8 cellular contexts compared by ENCODE assay signal in the genomic region with DNA sequence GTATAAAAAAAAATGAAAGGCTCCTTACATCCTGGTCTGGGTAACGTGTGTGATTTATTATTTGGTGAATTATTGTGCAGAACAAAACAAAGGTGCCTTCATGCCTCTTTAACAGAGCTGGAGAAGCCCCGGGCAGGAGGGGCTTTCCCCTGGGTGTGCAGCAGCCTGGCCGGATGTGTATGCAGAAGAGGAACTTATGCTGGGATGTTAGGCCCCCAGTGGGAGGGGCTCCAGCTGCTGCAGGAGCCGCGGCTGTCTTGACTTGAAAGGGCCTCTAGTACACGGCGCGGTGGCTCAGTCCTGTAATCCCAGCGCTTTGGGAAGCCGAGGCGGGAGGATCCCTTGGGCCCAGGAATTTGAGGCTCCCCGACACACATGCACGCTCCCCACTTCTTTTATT. TPM values are rescaled to one million over a fixed set of nuclear protein-coding genes. Genes with fewer than 3 reads are reported as not detected.
DNase-seq lines count a peak whose midpoint lies in the region; ATAC-seq, FAIRE-seq and TF ChIP-seq lines count a peak whose summit lies in the region.

No MANE protein-coding gene starts in this region.

- H3K4me1 Mint-ChIP-seq in CD4-positive, CD25-positive, alpha-beta regulatory T cell, result peaks cover 8 to 35% (median 14%) of the 10 kb centered on the region in 4 donors
- peaks cover 9% of the 10 kb centered on the region for H3K4me1 Mint-ChIP-seq in osteocyte (ENCODE audit: unreplicated experiment)

- H3K36me3 Mint-ChIP-seq in CD4-positive, CD25-positive, alpha-beta regulatory T cell, result peaks cover 2% of the 10 kb centered on the region
- H3K36me3 Mint-ChIP-seq in osteocyte (ENCODE audit: unreplicated experiment), result peaks cover 5% of the 10 kb centered on the region

- ATAC-seq in CD4-positive, CD25-positive, alpha-beta regulatory T cell (ENCODE audit: low read depth in 2 of 2), result peak; percentile 96 to 98
- ATAC-seq in GM19372 (IDR thresholded peaks at IDR 0.05; ENCODE audit: low read depth, unreplicated experiment), result peak; percentile 100
- ATAC-seq in HG03460 (IDR thresholded peaks at IDR 0.05; ENCODE audit: unreplicated experiment), result peak; percentile 100

- DNase-seq in CD4-positive, CD25-positive, alpha-beta regulatory T cell, result peak; percentile 56 to 82 (median 60)
- DNase-seq in UCSD-AML1 (lab: John Stamatoyannopoulos, UW; ENCODE audit: unreplicated experiment) (peak; percentile 72), bronchial epithelial cell (ENCODE audit: low read depth) (peak; percentile 19), NCI-H2196 (lab: John Stamatoyannopoulos, UW; ENCODE audit: unreplicated experiment) (no peak), osteocyte (ENCODE audit: extremely low spot score, unreplicated experiment) (no peak)
- DNase-seq in stimulated activated CD4-positive, alpha-beta T cell treated with anti-CD3 and anti-CD28 coated beads, Interleukin-15, amount 100 ng/mL, for 48 hours (ENCODE audit: low read depth in 2 of 2), result peak; percentile 33 to 47

- H3K27ac ChIP-seq in CD4-positive, CD25-positive, alpha-beta regulatory T cell (ENCODE audit: insufficient read depth, low read length, poor library complexity, severe bottlenecking), result peak overlapping the region; percentile 57

- no peak for TF ChIP-seq CTCF in bronchial epithelial cell (IDR thresholded peaks at IDR 0.05; ENCODE audit: insufficient read depth, low read length, severe bottlenecking)
- TF ChIP-seq CTCF in osteocyte (IDR thresholded peaks at IDR 0.05), result no peak

- H3K4me3 Mint-ChIP-seq in CD4-positive, CD25-positive, alpha-beta regulatory T cell, result peak overlapping the region; percentile 34 to 78 (median 64)
- H3K4me3 Mint-ChIP-seq in osteocyte (ENCODE audit: unreplicated experiment), result no peak overlapping the region

- H3K4me3 ChIP-seq in CD4-positive, CD25-positive, alpha-beta regulatory T cell (ENCODE audit: low read depth, low read length), result no peak overlapping the region
- H3K4me3 ChIP-seq in bronchial epithelial cell (ENCODE audit: low read depth, low read length), result no peak overlapping the region

- H3K4me1 ChIP-seq in CD4-positive, CD25-positive, alpha-beta regulatory T cell (ENCODE audit: control insufficient read depth, insufficient read depth, low read length, poor library complexity, severe bottlenecking), result peaks cover 15% of the 10 kb centered on the region

- peak overlapping the region; percentile 38 to 76 (median 52) for H3K27ac Mint-ChIP-seq in CD4-positive, CD25-positive, alpha-beta regulatory T cell
- no peak overlapping the region for H3K27ac Mint-ChIP-seq in osteocyte (ENCODE audit: unreplicated experiment)

- H3K9me3 Mint-ChIP-seq in CD4-positive, CD25-positive, alpha-beta regulatory T cell, result no peaks in the 10 kb centered on the region
- peaks cover 6% of the 10 kb centered on the region for H3K9me3 Mint-ChIP-seq in osteocyte (ENCODE audit: unreplicated experiment)

- H3K27me3 Mint-ChIP-seq in CD4-positive, CD25-positive, alpha-beta regulatory T cell, result no peaks in the 10 kb centered on the region
- no peaks in the 10 kb centered on the region for H3K27me3 Mint-ChIP-seq in osteocyte (ENCODE audit: unreplicated experiment)

- H3K9me3 ChIP-seq in CD4-positive, CD25-positive, alpha-beta regulatory T cell (ENCODE audit: control insufficient read depth in 2 of 2, low read length in 2 of 2), result no peaks in the 10 kb centered on the region

- peaks cover 8% of the 10 kb centered on the region for H3K36me3 ChIP-seq in CD4-positive, CD25-positive, alpha-beta regulatory T cell (ENCODE audit: control insufficient read depth, insufficient read depth, low read length)
- H3K36me3 ChIP-seq in bronchial epithelial cell (ENCODE audit: control insufficient read depth, insufficient read depth, low read length), result no peaks in the 10 kb centered on the region

- FAIRE-seq in bronchial epithelial cell (lab: Jason Lieb, UNC), result no peak

- no peaks in the 10 kb centered on the region for H3K27me3 ChIP-seq in CD4-positive, CD25-positive, alpha-beta regulatory T cell (ENCODE audit: control insufficient read depth, insufficient read depth, low read length)
- H3K27me3 ChIP-seq in bronchial epithelial cell (ENCODE audit: control insufficient read depth, insufficient read depth, low read length), result no peaks in the 10 kb centered on the region

RNA-seq across cellular contexts. Expression of gene CCNQ, which starts 16.0 kb away (rescaled TPM):
- total RNA-seq in CD4-positive, CD25-positive, alpha-beta regulatory T cell, result 23.8 TPM
- polyA plus RNA-seq in CD4-positive, CD25-positive, alpha-beta regulatory T cell, result 10 to 100 TPM; 59.8 to 78.4 (median 77.2) TPM
- total RNA-seq in bronchial epithelial cell, result 37.1 and 53.4 TPM in 2 replicates
- 16.0 and 18.8 TPM in 2 replicates for total RNA-seq in osteocyte

Comparison
In these comparisons a context has a peak if more than half of its experiments do, and no peak if none do; other contexts are left out.
1. DNase-seq: peak in CD4-positive, CD25-positive, alpha-beta regulatory T cell (3 of 3), UCSD-AML1 (single experiment), bronchial epithelial cell (single experiment) and stimulated activated CD4-positive, alpha-beta T cell treated with anti-CD3 and anti-CD28 coated beads, Interleukin-15, amount 100 ng/mL, for 48 hours (2 of 2); none in NCI-H2196 (single experiment) and osteocyte (single experiment).
2. Peak in every context shown above with its lines, with median percentiles within 50 percentile points of each other: ATAC-seq.